Comparison of ENCODE assay signal across 19 cellular contexts in the genomic region with DNA sequence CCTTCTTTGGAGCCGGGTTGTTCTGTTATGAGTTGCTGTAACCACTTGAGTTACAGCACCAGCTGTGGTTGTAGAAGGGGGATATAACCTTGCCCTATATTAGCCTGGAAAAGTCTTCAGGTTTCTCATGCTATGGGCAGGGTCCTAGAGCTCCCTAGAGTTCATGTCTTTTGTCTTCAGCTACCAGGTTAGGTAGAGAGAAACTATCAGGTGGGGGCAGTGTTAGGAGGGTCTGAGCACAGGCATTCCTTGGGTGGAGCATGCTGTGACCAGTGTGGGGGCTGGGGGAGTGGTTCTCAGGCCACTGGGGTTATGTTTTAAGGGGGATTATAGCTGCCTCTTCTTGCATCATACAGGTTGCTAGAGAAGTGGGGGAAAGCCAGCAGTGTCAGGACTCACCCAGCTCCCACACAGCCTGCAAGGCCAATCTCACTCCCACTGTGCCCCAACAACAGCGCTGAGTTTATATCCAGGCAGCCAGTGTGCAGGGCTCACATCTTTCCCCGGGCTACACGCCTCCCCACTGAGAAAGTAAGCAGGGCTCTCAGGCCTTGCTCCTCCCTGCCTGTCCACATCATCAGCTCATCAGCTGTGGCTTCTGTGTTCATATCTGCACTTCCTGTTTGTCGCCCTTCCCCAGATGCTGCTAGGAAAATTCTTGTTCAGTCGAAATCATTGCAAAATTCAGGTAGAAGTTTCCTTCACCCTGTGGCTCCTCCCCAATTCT.
A peak's percentile ranks its signal among the peaks of the same experiment; 100 is the strongest.
DNase-seq lines count a peak whose midpoint lies in the region; ATAC-seq and TF ChIP-seq lines count a peak whose summit lies in the region.
"Had no signal": no experiment of that assay in that cellular context is flagged by ENCODE, and none has a peak within 500 bp of the region (broad histone marks: within the 10 kb centered on the region; RNA-seq: fewer than 3 reads in every experiment).

No MANE protein-coding gene starts in this region.

- no peaks in the 10 kb centered on the region for H3K27me3 ChIP-seq in aorta (ENCODE audit: control insufficient read depth in 1 of 2, insufficient read depth in 2 of 2, low read length in 1 of 2)
- H3K27me3 ChIP-seq: gastroesophageal sphincter had no signal

- DNase-seq in NCI-H510A (lab: John Stamatoyannopoulos, UW) (peak; percentile 10), NCI-H510A treated with DMSO at 0.1 percent for 48 hours (lab: John Stamatoyannopoulos, UW) (no peak), NCI-H2081 (lab: John Stamatoyannopoulos, UW) (peak; percentile 55 to 68), astrocyte of the spinal cord (ENCODE audit: low read depth, low spot score) (peak; percentile 7), aorta (no peak), MV-4-11 (lab: John Stamatoyannopoulos, UW) (no peak), mucosa of descending colon (no peak)
- DNase-seq: activated CD4-positive, alpha-beta T cell treated with anti-CD3 and anti-CD28 coated beads, Interleukin-2, amount 50 U/mL, for 1 hour; cerebellar nuclear complex; lower lobe of right lung; NCI-H1105 treated with DMSO at 0.1 percent for 48 hours; NCI-H82; nephron progenitor cell; retina; SHP77; T-helper 9 cell had no signal

- H3K4me3 ChIP-seq in astrocyte of the spinal cord (ENCODE audit: low read depth, low read length): no peak overlapping the region
- H3K4me3 ChIP-seq in aorta (ENCODE audit: low read length in 2 of 2): no peak overlapping the region
- no peak overlapping the region for H3K4me3 ChIP-seq in mucosa of descending colon
- H3K4me3 ChIP-seq: gastroesophageal sphincter, lower lobe of right lung had no signal

- ATAC-seq in aorta (ENCODE audit: low FRiP score): peak; percentile 19
- ATAC-seq in HG03280 (IDR thresholded peaks at IDR 0.05; ENCODE audit: unreplicated experiment): no peak
- ATAC-seq in mucosa of descending colon: no peak
- ATAC-seq: gastroesophageal sphincter, HepG2 had no signal

- H3K36me3 ChIP-seq in aorta (ENCODE audit: control insufficient read depth in 1 of 2, insufficient read depth in 2 of 2, low read length in 1 of 2) (no peaks in the 10 kb centered on the region), mucosa of descending colon (ENCODE audit: low read depth) (no peaks in the 10 kb centered on the region)
- H3K36me3 ChIP-seq: gastroesophageal sphincter, lower lobe of right lung had no signal

- no peaks in the 10 kb centered on the region for H3K4me1 ChIP-seq in aorta (ENCODE audit: control insufficient read depth in 1 of 2, insufficient read depth in 2 of 2, low read length in 2 of 2)
- H3K4me1 ChIP-seq in mucosa of descending colon (ENCODE audit: low read depth): no peaks in the 10 kb centered on the region
- H3K4me1 ChIP-seq: gastroesophageal sphincter, lower lobe of right lung had no signal

- H3K9me3 ChIP-seq in aorta (ENCODE audit: control insufficient read depth, low read length) (no peaks in the 10 kb centered on the region), mucosa of descending colon (no peaks in the 10 kb centered on the region)
- H3K9me3 ChIP-seq: gastroesophageal sphincter, lower lobe of right lung had no signal

- intact Hi-C loops in aorta (cut with DNase I): no loop called here
- intact Hi-C loops in mucosa of descending colon (cut with DNase I, micrococcal nuclease): no loop called here

- no peak for TF ChIP-seq CTCF in astrocyte of the spinal cord (IDR thresholded peaks at IDR 0.05; ENCODE audit: low read depth, low read length)
- no peak for TF ChIP-seq CTCF in mucosa of descending colon (IDR thresholded peaks at IDR 0.05)

- no peak overlapping the region for H3K27ac ChIP-seq in aorta (ENCODE audit: low read depth in 1 of 2, low read length in 2 of 2)
- H3K27ac ChIP-seq: gastroesophageal sphincter, lower lobe of right lung had no signal

- in situ Hi-C loops in astrocyte of the spinal cord (cut with HindIII; ENCODE audit: low sequenced_read_pairs): no loop called here

- WGBS in aorta, 2 donors: 83 to 85% methylated on average over 6 of the region's 6 CpGs

Comparison
In these comparisons a context has a peak if more than half of its experiments do, and no peak if none do; other contexts are left out.
1. DNase-seq: peak in NCI-H510A (single experiment), NCI-H2081 (2 of 2) and astrocyte of the spinal cord (single experiment); none in NCI-H510A treated with DMSO at 0.1 percent for 48 hours (single experiment), aorta (0 of 2), MV-4-11 (single experiment) and mucosa of descending colon (0 of 3).